8 cellular contexts compared by ENCODE assay signal in genomic region chr11:34356918-34357645, GRCh38. TPM values are rescaled to one million over a fixed set of nuclear protein-coding genes. Genes with fewer than 3 reads are reported as not detected.
DNase-seq lines count a peak whose midpoint lies in the region; ATAC-seq and TF ChIP-seq lines count a peak whose summit lies in the region.

No MANE protein-coding gene starts in this region.

- H3K4me1 ChIP-seq in BE2C (no peaks in the 10 kb centered on the region), left lung (peaks cover 12 to 33% of the 10 kb centered on the region in 2 donors)

- H3K36me3 ChIP-seq in BE2C (no peaks in the 10 kb centered on the region), left lung (no peaks in the 10 kb centered on the region)

- intact Hi-C loops in left lung (cut with DNase I): no loop called here

- H3K27me3 ChIP-seq in BE2C: peaks cover 8% of the 10 kb centered on the region; the same call in 1 of the 2 replicates
- H3K27me3 ChIP-seq in left lung: peaks cover 0 to 48% of the 10 kb centered on the region in 2 donors

- TF ChIP-seq CTCF in BE2C (IDR thresholded peaks at IDR 0.05; ENCODE audit: low read depth, low read length) (no peak), coronary artery (IDR thresholded peaks at IDR 0.05) (no peak), left lung (IDR thresholded peaks at IDR 0.05) (peak in 1 of 2 donors; percentile 12)

- H3K4me3 ChIP-seq in BE2C (ENCODE audit: low read depth, low read length) (peak overlapping the region; percentile 60), coronary artery (peak overlapping the region; percentile 85), left lung (peak overlapping the region; percentile 59 to 78)

- peak overlapping the region; percentile 72 to 88 for H3K27ac ChIP-seq in coronary artery
- peak overlapping the region; percentile 57 to 67 for H3K27ac ChIP-seq in left lung

- DNase-seq in BE2C (peak; percentile 57), M059J (ENCODE audit: low read depth) (peak; percentile 69), coronary artery (ENCODE audit: low spot score) (peak; percentile 83), left lung (peak; percentile 59 to 92), SKM-1 (lab: John Stamatoyannopoulos, UW; ENCODE audit: unreplicated experiment) (no peak)
- DNase-seq in activated CD4-positive, alpha-beta T cell treated with anti-CD3 and anti-CD28 coated beads for 4 hours: peak; percentile 38 to 41
- peak; percentile 27 for DNase-seq in stimulated activated CD4-positive, alpha-beta T cell treated with anti-CD3 and anti-CD28 coated beads, Interleukin-2, amount 100 ng/mL, for 4 hours (ENCODE audit: low read depth)

- H3K9me3 ChIP-seq in BE2C: no peaks in the 10 kb centered on the region
- no peaks in the 10 kb centered on the region for H3K9me3 ChIP-seq in left lung

- ATAC-seq in GM19438 (IDR thresholded peaks at IDR 0.05; ENCODE audit: low read depth, unreplicated experiment) (peak; percentile 12), left lung (peak; percentile 49)

RNA-seq across cellular contexts. Expression of gene ABTB2, which starts 0.7 kb away (rescaled TPM):
- 6.2 TPM for polyA plus RNA-seq in BE2C (2012; ENCODE audit: insufficient read depth, insufficient read length, low read depth)
- total RNA-seq in M059J (2014; rRNA removed; shearing (Covaris generic)): 1.8 and 3.2 TPM in 2 replicates
- total RNA-seq in left lung: 1 to 10 TPM; 2.4 to 6.9 TPM
